In genomic region chr1:228358039-228358763, GRCh38 we compare ENCODE assay signal across 16 cellular contexts. TPM values are rescaled to one million over a fixed set of nuclear protein-coding genes. Genes with fewer than 3 reads are reported as not detected.
DNase-seq lines count a peak whose midpoint lies in the region; ATAC-seq and TF ChIP-seq lines count a peak whose summit lies in the region.
"Had no signal": no experiment of that assay in that cellular context is flagged by ENCODE, and none has a peak within 500 bp of the region (broad histone marks: within the 10 kb centered on the region; RNA-seq: fewer than 3 reads in every experiment).

No MANE protein-coding gene starts in this region.

- no peaks in the 10 kb centered on the region for H3K4me1 ChIP-seq in adipocyte (ENCODE audit: control insufficient read depth, insufficient read depth, low read length)
- H3K4me1 ChIP-seq: left lung, parathyroid adenoma had no signal

- no peak for ATAC-seq in GM18519 (IDR thresholded peaks at IDR 0.05; ENCODE audit: low FRiP score, unreplicated experiment)
- ATAC-seq: left lung had no signal

- no peaks in the 10 kb centered on the region; the same call in 1 of the 2 replicates for H3K9me3 Mint-ChIP-seq in HFFc6

- TF ChIP-seq CTCF in HFFc6 (IDR thresholded peaks at IDR 0.05), result no peak

- no peaks in the 10 kb centered on the region; the same call in 1 of the 2 replicates for H3K27me3 Mint-ChIP-seq in HFFc6 (ENCODE audit: insufficient read depth)

- no peak overlapping the region for H3K27ac Mint-ChIP-seq in HFFc6

- H3K27me3 ChIP-seq in adipocyte (replicated peaks; ENCODE audit: control insufficient read depth, insufficient read depth, low read length), result peaks cover 14% of the 10 kb centered on the region
- H3K27me3 ChIP-seq: left lung had no signal

- H3K4me1 Mint-ChIP-seq in HFFc6 (ENCODE audit: low read depth), result no peaks in the 10 kb centered on the region

- H3K9ac ChIP-seq in adipocyte (ENCODE audit: low read length), result no peak overlapping the region
- H3K9ac ChIP-seq: parathyroid adenoma had no signal

- peak; percentile 42 for DNase-seq in EL
- peak; percentile 15 for DNase-seq in HFFc6
- DNase-seq in adipocyte (ENCODE audit: low read depth), result peak; percentile 17
- peak; percentile 56 for DNase-seq in kidney tubule cell (ENCODE audit: low spot score)
- DNase-seq in HuH-7.5 (ENCODE audit: low spot score), result no peak
- DNase-seq in KG1 (lab: John Stamatoyannopoulos, UW), result no peak
- DNase-seq: AML-193; COR-L47; RPMI8226; stimulated activated CD4-positive, alpha-beta T cell treated with anti-CD3 and anti-CD28 coated beads, Interleukin-4, amount 100 ng/mL, for 4 hours; stimulated activated CD8-positive, alpha-beta memory T cell treated with anti-CD3 and anti-CD28 coated beads, Interleukin-4, amount 100 ng/mL, for 48 hours had no signal

- no peaks in the 10 kb centered on the region for H3K9me3 ChIP-seq in adipocyte (ENCODE audit: control insufficient read depth, low read length)
- H3K9me3 ChIP-seq: left lung, thoracic aorta had no signal

- no peak overlapping the region for H3K4me3 ChIP-seq in adipocyte (ENCODE audit: low read length)
- H3K4me3 ChIP-seq: left lung, skin epidermis, thoracic aorta had no signal

- H3K36me3 Mint-ChIP-seq in HFFc6 (ENCODE audit: low read depth), result no peaks in the 10 kb centered on the region

- no peak overlapping the region for H3K4me3 Mint-ChIP-seq in HFFc6

- no peaks in the 10 kb centered on the region for H3K36me3 ChIP-seq in adipocyte (ENCODE audit: control insufficient read depth, insufficient read depth, low read length, severe bottlenecking)
- H3K36me3 ChIP-seq: left lung, thoracic aorta had no signal

RNA-seq across cellular contexts. Expression of gene TRIM11, which starts 48.4 kb away (rescaled TPM):
- total RNA-seq in HFFc6 (2021; fragmentation: NEBNext Ultra II Directional; extraction: Animal tissue kit (Norgen Biotek cat#: 25700)), result 10 to 100 TPM; 19.0 to 26.0 (median 21.8) TPM

RNA-seq across cellular contexts. Expression of gene TRIM17, which starts 58.5 kb away (rescaled TPM):
- total RNA-seq in HFFc6 (2021; fragmentation: NEBNext Ultra II Directional; extraction: Animal tissue kit (Norgen Biotek cat#: 25700)), result under 1 TPM in 3 of 6 experiments, not detected in 3; 0.23 to 0.36 (median 0.30) TPM

Comparison
In these comparisons a context has a peak if more than half of its experiments do, and no peak if none do; other contexts are left out.
1. DNase-seq: peak in EL (single experiment), HFFc6 (single experiment), adipocyte (single experiment) and kidney tubule cell (single experiment); none in HuH-7.5 (single experiment) and KG1 (single experiment).